Comparison of ENCODE assay signal across 17 cellular contexts in the genomic region with DNA sequence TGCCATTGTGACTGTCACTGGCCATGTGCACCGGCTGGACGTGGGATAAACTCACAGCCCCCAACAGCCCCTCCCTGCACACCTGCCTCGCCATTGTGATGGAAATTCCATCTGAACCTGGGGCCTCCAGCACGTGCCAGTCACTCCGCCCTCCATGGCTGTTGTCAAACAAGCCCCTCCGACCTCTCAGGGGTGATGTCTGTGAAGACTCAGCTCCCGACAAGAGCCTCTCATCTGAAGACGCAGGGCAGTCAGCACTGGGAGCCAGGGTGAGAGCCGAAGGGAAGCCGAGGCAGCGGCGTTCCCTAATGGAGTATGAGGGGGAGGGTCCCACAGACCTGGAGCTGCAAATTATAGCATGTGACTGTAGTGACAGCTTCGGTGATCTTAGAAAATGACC. TPM values are rescaled to one million over a fixed set of nuclear protein-coding genes. Genes with fewer than 3 reads are reported as not detected.
DNase-seq lines count a peak whose midpoint lies in the region; ATAC-seq and TF ChIP-seq lines count a peak whose summit lies in the region.
"Had no signal": no experiment of that assay in that cellular context is flagged by ENCODE, and none has a peak within 500 bp of the region (broad histone marks: within the 10 kb centered on the region; RNA-seq: fewer than 3 reads in every experiment).

No MANE protein-coding gene starts in this region.

- H2AFZ ChIP-seq in osteoblast (ENCODE audit: low read length): no peak overlapping the region
- H2AFZ ChIP-seq: PC-9 had no signal

- no peak overlapping the region for H3K27ac ChIP-seq in osteoblast (ENCODE audit: low read depth, low read length)
- H3K27ac ChIP-seq: PC-9 had no signal

- H3K4me1 ChIP-seq in osteoblast (ENCODE audit: insufficient read depth, low read length): no peaks in the 10 kb centered on the region

- TF ChIP-seq CTCF in endothelial cell (IDR thresholded peaks at IDR 0.05; ENCODE audit: unreplicated experiment) (no peak), osteoblast (IDR thresholded peaks at IDR 0.05; ENCODE audit: extremely low read depth, low read depth, low read length) (no peak)

- ATAC-seq in HG02840 (IDR thresholded peaks at IDR 0.05; ENCODE audit: low FRiP score, unreplicated experiment): no peak
- no peak for ATAC-seq in HG03095 (IDR thresholded peaks at IDR 0.05; ENCODE audit: unreplicated experiment)
- no peak for ATAC-seq in stimulated activated memory B cell treated with anti-CD40 and anti-IgM and Interleukin-4, amounts not matched to agents 10 μg/mL and 1 μg/mL and 100 μg/mL, for 72 hours
- ATAC-seq: HCT116 had no signal

- peaks cover 2% of the 10 kb centered on the region for H3K36me3 Mint-ChIP-seq in endothelial cell (ENCODE audit: low read depth, unreplicated experiment)
- peaks cover 2% of the 10 kb centered on the region for H3K36me3 Mint-ChIP-seq in stimulated activated memory B cell treated with anti-CD40 and anti-IgM and Interleukin-4, amounts not matched to agents 10 μg/mL and 1 μg/mL and 100 μg/mL, for 72 hours
- H3K36me3 Mint-ChIP-seq: CD14-positive monocyte had no signal

- no peak overlapping the region for H3K4me3 Mint-ChIP-seq in endothelial cell (ENCODE audit: unreplicated experiment)
- no peak overlapping the region for H3K4me3 Mint-ChIP-seq in stimulated activated memory B cell treated with anti-CD40 and anti-IgM and Interleukin-4, amounts not matched to agents 10 μg/mL and 1 μg/mL and 100 μg/mL, for 72 hours

- no peaks in the 10 kb centered on the region for H3K79me2 ChIP-seq in osteoblast (ENCODE audit: insufficient read depth, low read length)

- CTCF ChIA-PET in HEK293T (lab: Yijun Ruan, JAX): no interaction called here

- POLR2A ChIA-PET in HEK293T (lab: Yijun Ruan, JAX): no interaction called here

- H3K9me3 ChIP-seq in osteoblast (ENCODE audit: low read depth, low read length): no peaks in the 10 kb centered on the region

- H3K36me3 ChIP-seq in osteoblast (ENCODE audit: insufficient read depth, low read length): no peaks in the 10 kb centered on the region

- DNase-seq in D341Med (ENCODE audit: low spot score) (peak; percentile 11), HEK293T (ENCODE audit: extremely low spot score) (peak; percentile 5), endothelial cell (ENCODE audit: low spot score) (peak; percentile 1), osteoblast (ENCODE audit: insufficient read length, low spot score, missing footprints) (peak; percentile 11)
- DNase-seq: ACHN, AML-193, COR-L47, DMS53, NCI-H1417 treated with DMSO at 0.1 percent for 48 hours, NCI-H2081, PC-9 had no signal

- no peaks in the 10 kb centered on the region for H3K9me3 Mint-ChIP-seq in endothelial cell (ENCODE audit: unreplicated experiment)
- peaks cover 1% of the 10 kb centered on the region for H3K9me3 Mint-ChIP-seq in stimulated activated memory B cell treated with anti-CD40 and anti-IgM and Interleukin-4, amounts not matched to agents 10 μg/mL and 1 μg/mL and 100 μg/mL, for 72 hours

- H3K27me3 Mint-ChIP-seq in endothelial cell (ENCODE audit: unreplicated experiment): peaks cover 2% of the 10 kb centered on the region
- peaks cover 81% of the 10 kb centered on the region for H3K27me3 Mint-ChIP-seq in stimulated activated memory B cell treated with anti-CD40 and anti-IgM and Interleukin-4, amounts not matched to agents 10 μg/mL and 1 μg/mL and 100 μg/mL, for 72 hours

- H3K4me3 ChIP-seq in osteoblast (ENCODE audit: insufficient read depth, low read length): no peak overlapping the region
- H3K4me3 ChIP-seq: PC-9 had no signal

- H3K27me3 ChIP-seq in osteoblast (ENCODE audit: insufficient read depth, low read length): peaks cover 8% of the 10 kb centered on the region

- peaks cover 13% of the 10 kb centered on the region for H3K4me1 Mint-ChIP-seq in endothelial cell (ENCODE audit: unreplicated experiment)
- peaks cover 24% of the 10 kb centered on the region for H3K4me1 Mint-ChIP-seq in stimulated activated memory B cell treated with anti-CD40 and anti-IgM and Interleukin-4, amounts not matched to agents 10 μg/mL and 1 μg/mL and 100 μg/mL, for 72 hours
- H3K4me1 Mint-ChIP-seq: CD14-positive monocyte had no signal

- H3K4me2 ChIP-seq in osteoblast (ENCODE audit: insufficient read depth, low read length): no peak overlapping the region
- H3K4me2 ChIP-seq: PC-9 had no signal

- H3K27ac Mint-ChIP-seq in endothelial cell (ENCODE audit: unreplicated experiment): no peak overlapping the region
- H3K27ac Mint-ChIP-seq in stimulated activated memory B cell treated with anti-CD40 and anti-IgM and Interleukin-4, amounts not matched to agents 10 μg/mL and 1 μg/mL and 100 μg/mL, for 72 hours: no peak overlapping the region

- no peaks in the 10 kb centered on the region for H4K20me1 ChIP-seq in osteoblast (ENCODE audit: insufficient read depth, low read length)

TF ChIP-seq in HEK293T, 16 proteins besides CTCF, POLR2A, EP300 and RAD21:
- no peak for TF ChIP-seq TARDBP (IDR thresholded peaks at IDR 0.05)

RNA-seq across cellular contexts. Expression of a gene that starts 1.4 kb away (rescaled TPM):
- total RNA-seq in endothelial cell (ENCODE audit: unreplicated experiment): not detected
- total RNA-seq in osteoblast: not detected in 2 replicates
- total RNA-seq: NCI-H460, PC-9 had no signal

RNA-seq across cellular contexts. Expression of a gene that starts 5.9 kb away (rescaled TPM):
- total RNA-seq in endothelial cell (ENCODE audit: unreplicated experiment) (not detected), osteoblast (not detected in 2 replicates)
- total RNA-seq: NCI-H460, PC-9 had no signal

RNA-seq across cellular contexts. Expression of a gene that starts 12.7 kb away (rescaled TPM):
- not detected for total RNA-seq in endothelial cell (ENCODE audit: unreplicated experiment)
- total RNA-seq in osteoblast: not detected in 2 replicates
- total RNA-seq: NCI-H460, PC-9 had no signal

RNA-seq across cellular contexts. Expression of a gene that starts 20.8 kb away (rescaled TPM):
- total RNA-seq in endothelial cell (ENCODE audit: unreplicated experiment) (not detected), osteoblast (not detected in 2 replicates)
- total RNA-seq: NCI-H460, PC-9 had no signal

RNA-seq across cellular contexts. Expression of a gene that starts 27.7 kb away (rescaled TPM):
- total RNA-seq in endothelial cell (ENCODE audit: unreplicated experiment) (not detected), osteoblast (not detected in 2 replicates)
- total RNA-seq: NCI-H460, PC-9 had no signal
